In the genomic region with DNA sequence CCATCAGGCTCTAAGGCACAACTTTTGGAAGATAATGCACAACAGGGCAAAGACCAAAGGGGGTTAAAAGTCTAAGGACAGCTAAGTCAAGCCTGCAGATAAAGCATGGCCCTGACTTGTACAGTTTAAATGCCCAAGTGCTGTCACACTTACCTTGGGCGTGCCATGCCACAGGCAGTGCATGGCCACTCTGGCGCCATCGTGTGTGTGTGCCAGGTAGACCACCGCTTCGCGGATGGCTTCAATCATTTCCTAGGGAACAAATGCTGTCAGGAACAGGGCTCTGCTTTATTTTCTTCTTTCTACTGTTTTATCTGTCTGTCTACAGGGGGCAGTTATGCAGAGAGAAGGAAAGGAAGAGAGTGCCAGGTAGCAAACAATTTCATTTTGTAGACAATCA, we compare ENCODE assay signal across 13 cellular contexts. TPM values are rescaled to one million over a fixed set of nuclear protein-coding genes. Genes with fewer than 3 reads are reported as not detected.
A peak's percentile ranks its signal among the peaks of the same experiment; 100 is the strongest.
DNase-seq lines count a peak whose midpoint lies in the region; ATAC-seq, FAIRE-seq and TF ChIP-seq lines count a peak whose summit lies in the region.
"Had no signal": no experiment of that assay in that cellular context is flagged by ENCODE, and none has a peak within 500 bp of the region (broad histone marks: within the 10 kb centered on the region; RNA-seq: fewer than 3 reads in every experiment).

No MANE protein-coding gene starts in this region.

- H3K36me3 Mint-ChIP-seq in stimulated activated memory B cell treated with anti-CD40 and anti-IgM and Interleukin-4, amounts not matched to agents 10 μg/mL and 1 μg/mL and 100 μg/mL, for 72 hours: peaks cover 58% of the 10 kb centered on the region

- no peak overlapping the region for H3K27ac Mint-ChIP-seq in stimulated activated memory B cell treated with anti-CD40 and anti-IgM and Interleukin-4, amounts not matched to agents 10 μg/mL and 1 μg/mL and 100 μg/mL, for 72 hours

- no peak for ATAC-seq in GM19455 (IDR thresholded peaks at IDR 0.05; ENCODE audit: unreplicated experiment)
- ATAC-seq in stimulated activated memory B cell treated with anti-CD40 and anti-IgM and Interleukin-4, amounts not matched to agents 10 μg/mL and 1 μg/mL and 100 μg/mL, for 72 hours: no peak

- CTCF ChIA-PET in RWPE1 (lab: Yijun Ruan, JAX): interaction anchor here (0.6 to 0.7 kb wide), 3 partner anchors 9 to 1797 kb away, joined by 3 to 4 read pairs (median 3); no protein-coding TSS in a partner anchor

- peaks cover 1% of the 10 kb centered on the region for H3K36me3 ChIP-seq in kidney epithelial cell (ENCODE audit: control insufficient read depth, insufficient read depth, low read length)

- POLR2A ChIA-PET in RWPE1 (lab: Yijun Ruan, JAX; ENCODE audit: low non-redundant PET): interaction anchor here (1.0 kb wide), 1 partner anchor 19 kb away, joined by 7 read pairs; no protein-coding TSS in a partner anchor

- peak; percentile 15 for TF ChIP-seq CTCF in AG09309 (IDR thresholded peaks at IDR 0.05; ENCODE audit: control insufficient read depth, insufficient read depth, low read depth, low read length, missing control alignments)
- TF ChIP-seq CTCF in kidney epithelial cell (IDR thresholded peaks at IDR 0.05; ENCODE audit: insufficient read depth, low read length, poor library complexity, severe bottlenecking): peak; percentile 37
- no peak; the same call in 1 of the 2 replicates for TF ChIP-seq CTCF in RWPE1 (conservative IDR thresholded peaks at IDR 0.05; ENCODE audit: low read depth)

- DNase-seq in AG09309 (ENCODE audit: low read depth) (no peak), H54 (ENCODE audit: insufficient read length, low spot score) (no peak), astrocyte of the hippocampus (ENCODE audit: low read depth, low spot score) (peak; percentile 17), kidney epithelial cell (ENCODE audit: low read depth) (no peak), RWPE1 (ENCODE audit: low spot score) (no peak)
- no peak for DNase-seq in activated CD8-positive, alpha-beta memory T cell treated with anti-CD3 and anti-CD28 coated beads, Interleukin-2, amount 50 U/mL, for 4 hours
- DNase-seq: activated gamma-delta T cell treated with Interleukin-2 at 50 U/mL for 16 hours, lower lobe of right lung, NCI-H446 treated with DMSO at 0.1 percent for 48 hours, spleen, T1000 had no signal

- no peak overlapping the region for H3K27ac ChIP-seq in RWPE1
- H3K27ac ChIP-seq: lower lobe of right lung, spleen had no signal

- H3K9me3 Mint-ChIP-seq in stimulated activated memory B cell treated with anti-CD40 and anti-IgM and Interleukin-4, amounts not matched to agents 10 μg/mL and 1 μg/mL and 100 μg/mL, for 72 hours: no peaks in the 10 kb centered on the region

- H3K27me3 ChIP-seq in kidney epithelial cell (ENCODE audit: control insufficient read depth, insufficient read depth, low read length): no peaks in the 10 kb centered on the region
- H3K27me3 ChIP-seq: spleen had no signal

- no peak overlapping the region for H3K4me3 ChIP-seq in AG09309 (ENCODE audit: control insufficient read depth, low read depth, low read length)
- H3K4me3 ChIP-seq in kidney epithelial cell (ENCODE audit: low read depth, low read length): no peak overlapping the region
- H3K4me3 ChIP-seq: lower lobe of right lung, spleen had no signal

- no peak overlapping the region for H3K4me3 Mint-ChIP-seq in stimulated activated memory B cell treated with anti-CD40 and anti-IgM and Interleukin-4, amounts not matched to agents 10 μg/mL and 1 μg/mL and 100 μg/mL, for 72 hours

- no peaks in the 10 kb centered on the region for H3K4me1 Mint-ChIP-seq in stimulated activated memory B cell treated with anti-CD40 and anti-IgM and Interleukin-4, amounts not matched to agents 10 μg/mL and 1 μg/mL and 100 μg/mL, for 72 hours

- TF ChIP-seq POLR2A in H54 (IDR thresholded peaks at IDR 0.05; ENCODE audit: low read depth, low read length): no peak

- peak; percentile 6 for FAIRE-seq in H54 (lab: Jason Lieb, UNC)

- no peaks in the 10 kb centered on the region for H3K27me3 Mint-ChIP-seq in stimulated activated memory B cell treated with anti-CD40 and anti-IgM and Interleukin-4, amounts not matched to agents 10 μg/mL and 1 μg/mL and 100 μg/mL, for 72 hours

RNA-seq across cellular contexts. Expression of a gene that starts 19.3 kb away (rescaled TPM):
- 37.1 and 51.9 TPM in 2 replicates for total RNA-seq in kidney epithelial cell
